ENCODE assay signal across 1 cellular context in the genomic region with DNA sequence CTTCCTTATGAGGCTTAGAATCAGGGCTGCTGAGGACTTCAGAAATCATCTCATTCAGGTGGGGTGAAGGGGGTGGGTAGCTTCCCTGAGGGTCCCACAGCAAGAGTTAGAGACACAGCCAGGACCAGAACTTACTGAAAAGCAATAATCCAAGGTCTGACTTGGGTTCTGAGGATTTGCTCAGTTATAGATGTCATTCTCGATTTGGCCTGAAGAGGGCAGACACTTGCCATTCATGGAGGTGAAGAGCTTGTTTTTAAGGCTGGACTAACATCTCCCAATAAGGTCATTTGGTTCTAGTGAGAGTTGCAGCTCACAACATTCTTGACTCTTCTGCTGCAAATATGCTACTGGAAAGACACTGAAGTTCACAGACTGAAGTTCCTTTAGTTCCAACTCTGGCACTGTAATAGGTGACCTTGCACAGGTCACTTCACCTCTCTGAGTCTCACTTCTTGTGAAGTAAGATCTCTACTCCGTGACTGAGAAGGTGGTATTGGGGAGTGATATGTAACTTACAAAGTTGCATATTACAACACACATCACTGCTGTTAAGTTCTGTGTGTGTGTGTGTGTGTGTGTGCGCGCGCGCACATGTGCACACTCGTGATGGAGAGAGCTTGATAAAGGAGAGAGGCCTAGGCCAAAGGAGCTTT.
TF ChIP-seq lines count a peak whose summit lies in the region.

No MANE protein-coding gene starts in this region.

TF ChIP-seq in H1, 55 proteins besides CTCF, POLR2A, EP300 and RAD21:
- TF ChIP-seq, protein P1, sequence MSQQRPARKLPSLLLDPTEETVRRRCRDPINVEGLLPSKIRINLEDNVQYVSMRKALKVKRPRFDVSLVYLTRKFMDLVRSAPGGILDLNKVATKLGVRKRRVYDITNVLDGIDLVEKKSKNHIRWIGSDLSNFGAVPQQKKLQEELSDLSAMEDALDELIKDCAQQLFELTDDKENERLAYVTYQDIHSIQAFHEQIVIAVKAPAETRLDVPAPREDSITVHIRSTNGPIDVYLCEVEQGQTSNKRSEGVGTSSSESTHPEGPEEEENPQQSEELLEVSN (IDR thresholded peaks at IDR 0.05): no peak
- peak; percentile 87 for TF ChIP-seq SRF (IDR thresholded peaks at IDR 0.05; ENCODE audit: low read depth, low read length)
